15 cellular contexts compared by ENCODE assay signal in the genomic region with DNA sequence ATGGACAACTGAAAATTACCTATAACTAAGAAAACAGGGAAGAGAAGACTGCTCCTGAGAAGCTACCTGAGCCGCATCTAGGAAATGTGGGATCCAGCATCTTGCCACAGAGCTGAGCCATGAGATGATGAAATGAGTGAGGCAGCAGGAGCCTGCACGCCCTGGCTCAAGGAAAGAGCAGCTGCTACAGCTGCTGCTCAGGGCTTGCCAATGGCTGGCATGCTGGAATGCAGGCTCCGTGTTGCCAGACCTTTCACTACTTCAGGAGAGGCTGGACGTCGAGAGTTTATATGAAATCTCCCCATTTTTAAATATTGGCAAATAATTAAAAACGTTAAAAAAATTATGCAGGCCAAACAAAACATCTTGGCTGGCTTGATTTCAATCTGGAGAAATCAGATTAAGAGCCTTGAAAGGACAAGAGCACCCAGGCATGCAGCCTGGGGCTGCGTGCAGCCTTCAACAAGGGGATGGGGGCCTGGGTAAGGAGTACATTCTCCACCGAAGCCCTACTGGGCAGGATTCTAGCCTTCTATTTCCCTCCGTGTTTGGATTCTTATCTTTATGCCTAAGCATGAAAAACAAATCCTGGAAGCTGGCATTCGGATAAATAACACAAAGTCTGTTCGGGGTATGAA.
DNase-seq lines count a peak whose midpoint lies in the region; ATAC-seq, FAIRE-seq and TF ChIP-seq lines count a peak whose summit lies in the region.
"Had no signal": no experiment of that assay in that cellular context is flagged by ENCODE, and none has a peak within 500 bp of the region (broad histone marks: within the 10 kb centered on the region; RNA-seq: fewer than 3 reads in every experiment).

No MANE protein-coding gene starts in this region.

- no peaks in the 10 kb centered on the region for H3K27me3 ChIP-seq in GM23338 (ENCODE audit: insufficient read depth)

- no peaks in the 10 kb centered on the region for H3K4me1 ChIP-seq in GM23338 (ENCODE audit: insufficient read depth)

- H2AFZ ChIP-seq in GM23338: no peak overlapping the region

- peak; percentile 9 for DNase-seq in GM23338 (ENCODE audit: low spot score)
- DNase-seq in coronary artery (ENCODE audit: low spot score): no peak
- DNase-seq in sciatic nerve (ENCODE audit: low spot score): no peak
- no peak for DNase-seq in NK-92 treated with Interleukin-12 subunit alpha and Interleukin-12 subunit beta, amount 100 ng/mL, for 24 hours (lab: John Stamatoyannopoulos, UW)
- no peak for DNase-seq in 8988T
- DNase-seq in SW480 (ENCODE audit: low spot score): no peak
- DNase-seq in D341Med (ENCODE audit: low spot score): no peak
- DNase-seq: activated CD4-positive, alpha-beta T cell treated with anti-CD3 and anti-CD28 coated beads, Interleukin-2, amount 50 U/mL, for 1 hour; CD4-positive, CD25-positive, alpha-beta regulatory T cell; NCI-H1694 had no signal

- intact Hi-C loops in sciatic nerve (cut with DNase I): no loop called here

- no peaks in the 10 kb centered on the region for H3K36me3 Mint-ChIP-seq in GM23338 (ENCODE audit: low read depth)
- H3K36me3 Mint-ChIP-seq: mesothelial cell of epicardium had no signal

- H3K27ac ChIP-seq in GM23338 (ENCODE audit: low read depth) (no peak overlapping the region), coronary artery (peak overlapping the region; percentile 0 to 52)

- peak; percentile 57 for ATAC-seq in GM23338
- ATAC-seq in sciatic nerve: peak; percentile 83
- ATAC-seq: SK-N-SH treated with all-trans-retinoic acid at 6 μM for 48 hours had no signal

- no peaks in the 10 kb centered on the region for H3K9me2 ChIP-seq in GM23338 (ENCODE audit: insufficient read depth)

- no peaks in the 10 kb centered on the region for H3K79me2 ChIP-seq in GM23338 (replicated peaks; ENCODE audit: insufficient read depth)

- peaks cover 4% of the 10 kb centered on the region; the same call in 1 of the 3 replicates for H3K4me1 Mint-ChIP-seq in GM23338

- H3K27ac Mint-ChIP-seq in GM23338: no peak overlapping the region
- H3K27ac Mint-ChIP-seq: CD4-positive, CD25-positive, alpha-beta regulatory T cell; dendritic cell treated with granulocyte-macrophage colony-stimulating factor and Interleukin-4, amounts not matched to agents 40 ng/mL and 50 ng/mL, for 4 days; IgD-negative memory B cell; mesothelial cell of epicardium had no signal

- no peaks in the 10 kb centered on the region for H4K20me1 ChIP-seq in GM23338 (replicated peaks; ENCODE audit: insufficient read depth)

- FAIRE-seq in islet of Langerhans (lab: Jason Lieb, UNC): peak; percentile 30

- no peak overlapping the region for H3K4me2 ChIP-seq in GM23338

- H3K4me3 ChIP-seq in GM23338 (no peak overlapping the region), coronary artery (peak overlapping the region; percentile 48)

- no peaks in the 10 kb centered on the region; the same call in 1 of the 2 replicates for H3K36me3 ChIP-seq in GM23338 (ENCODE audit: insufficient read depth)

- no peaks in the 10 kb centered on the region for H3K27me3 Mint-ChIP-seq in GM23338 (ENCODE audit: insufficient read depth, low read depth, poor library complexity)
- H3K27me3 Mint-ChIP-seq: CD4-positive, CD25-positive, alpha-beta regulatory T cell; dendritic cell treated with granulocyte-macrophage colony-stimulating factor and Interleukin-4, amounts not matched to agents 40 ng/mL and 50 ng/mL, for 4 days; IgD-negative memory B cell had no signal

- no peaks in the 10 kb centered on the region for H3K9me3 Mint-ChIP-seq in GM23338
- H3K9me3 Mint-ChIP-seq: dendritic cell treated with granulocyte-macrophage colony-stimulating factor and Interleukin-4, amounts not matched to agents 40 ng/mL and 50 ng/mL, for 4 days had no signal

- TF ChIP-seq CTCF in GM23338 (conservative IDR thresholded peaks at IDR 0.05; ENCODE audit: low read depth in 2 of 2): no peak
- TF ChIP-seq CTCF in coronary artery (IDR thresholded peaks at IDR 0.05): no peak

- H3K4me3 Mint-ChIP-seq in GM23338: no peak overlapping the region
- H3K4me3 Mint-ChIP-seq: CD4-positive, CD25-positive, alpha-beta regulatory T cell; dendritic cell treated with granulocyte-macrophage colony-stimulating factor and Interleukin-4, amounts not matched to agents 40 ng/mL and 50 ng/mL, for 4 days; IgD-negative memory B cell; mesothelial cell of epicardium had no signal

- no peaks in the 10 kb centered on the region for H3F3A ChIP-seq in GM23338 (replicated peaks; ENCODE audit: low read depth)

TF ChIP-seq in GM23338, 12 proteins besides CTCF, POLR2A, EP300 and RAD21 (continues in another document):
- TF ChIP-seq, protein P1, sequence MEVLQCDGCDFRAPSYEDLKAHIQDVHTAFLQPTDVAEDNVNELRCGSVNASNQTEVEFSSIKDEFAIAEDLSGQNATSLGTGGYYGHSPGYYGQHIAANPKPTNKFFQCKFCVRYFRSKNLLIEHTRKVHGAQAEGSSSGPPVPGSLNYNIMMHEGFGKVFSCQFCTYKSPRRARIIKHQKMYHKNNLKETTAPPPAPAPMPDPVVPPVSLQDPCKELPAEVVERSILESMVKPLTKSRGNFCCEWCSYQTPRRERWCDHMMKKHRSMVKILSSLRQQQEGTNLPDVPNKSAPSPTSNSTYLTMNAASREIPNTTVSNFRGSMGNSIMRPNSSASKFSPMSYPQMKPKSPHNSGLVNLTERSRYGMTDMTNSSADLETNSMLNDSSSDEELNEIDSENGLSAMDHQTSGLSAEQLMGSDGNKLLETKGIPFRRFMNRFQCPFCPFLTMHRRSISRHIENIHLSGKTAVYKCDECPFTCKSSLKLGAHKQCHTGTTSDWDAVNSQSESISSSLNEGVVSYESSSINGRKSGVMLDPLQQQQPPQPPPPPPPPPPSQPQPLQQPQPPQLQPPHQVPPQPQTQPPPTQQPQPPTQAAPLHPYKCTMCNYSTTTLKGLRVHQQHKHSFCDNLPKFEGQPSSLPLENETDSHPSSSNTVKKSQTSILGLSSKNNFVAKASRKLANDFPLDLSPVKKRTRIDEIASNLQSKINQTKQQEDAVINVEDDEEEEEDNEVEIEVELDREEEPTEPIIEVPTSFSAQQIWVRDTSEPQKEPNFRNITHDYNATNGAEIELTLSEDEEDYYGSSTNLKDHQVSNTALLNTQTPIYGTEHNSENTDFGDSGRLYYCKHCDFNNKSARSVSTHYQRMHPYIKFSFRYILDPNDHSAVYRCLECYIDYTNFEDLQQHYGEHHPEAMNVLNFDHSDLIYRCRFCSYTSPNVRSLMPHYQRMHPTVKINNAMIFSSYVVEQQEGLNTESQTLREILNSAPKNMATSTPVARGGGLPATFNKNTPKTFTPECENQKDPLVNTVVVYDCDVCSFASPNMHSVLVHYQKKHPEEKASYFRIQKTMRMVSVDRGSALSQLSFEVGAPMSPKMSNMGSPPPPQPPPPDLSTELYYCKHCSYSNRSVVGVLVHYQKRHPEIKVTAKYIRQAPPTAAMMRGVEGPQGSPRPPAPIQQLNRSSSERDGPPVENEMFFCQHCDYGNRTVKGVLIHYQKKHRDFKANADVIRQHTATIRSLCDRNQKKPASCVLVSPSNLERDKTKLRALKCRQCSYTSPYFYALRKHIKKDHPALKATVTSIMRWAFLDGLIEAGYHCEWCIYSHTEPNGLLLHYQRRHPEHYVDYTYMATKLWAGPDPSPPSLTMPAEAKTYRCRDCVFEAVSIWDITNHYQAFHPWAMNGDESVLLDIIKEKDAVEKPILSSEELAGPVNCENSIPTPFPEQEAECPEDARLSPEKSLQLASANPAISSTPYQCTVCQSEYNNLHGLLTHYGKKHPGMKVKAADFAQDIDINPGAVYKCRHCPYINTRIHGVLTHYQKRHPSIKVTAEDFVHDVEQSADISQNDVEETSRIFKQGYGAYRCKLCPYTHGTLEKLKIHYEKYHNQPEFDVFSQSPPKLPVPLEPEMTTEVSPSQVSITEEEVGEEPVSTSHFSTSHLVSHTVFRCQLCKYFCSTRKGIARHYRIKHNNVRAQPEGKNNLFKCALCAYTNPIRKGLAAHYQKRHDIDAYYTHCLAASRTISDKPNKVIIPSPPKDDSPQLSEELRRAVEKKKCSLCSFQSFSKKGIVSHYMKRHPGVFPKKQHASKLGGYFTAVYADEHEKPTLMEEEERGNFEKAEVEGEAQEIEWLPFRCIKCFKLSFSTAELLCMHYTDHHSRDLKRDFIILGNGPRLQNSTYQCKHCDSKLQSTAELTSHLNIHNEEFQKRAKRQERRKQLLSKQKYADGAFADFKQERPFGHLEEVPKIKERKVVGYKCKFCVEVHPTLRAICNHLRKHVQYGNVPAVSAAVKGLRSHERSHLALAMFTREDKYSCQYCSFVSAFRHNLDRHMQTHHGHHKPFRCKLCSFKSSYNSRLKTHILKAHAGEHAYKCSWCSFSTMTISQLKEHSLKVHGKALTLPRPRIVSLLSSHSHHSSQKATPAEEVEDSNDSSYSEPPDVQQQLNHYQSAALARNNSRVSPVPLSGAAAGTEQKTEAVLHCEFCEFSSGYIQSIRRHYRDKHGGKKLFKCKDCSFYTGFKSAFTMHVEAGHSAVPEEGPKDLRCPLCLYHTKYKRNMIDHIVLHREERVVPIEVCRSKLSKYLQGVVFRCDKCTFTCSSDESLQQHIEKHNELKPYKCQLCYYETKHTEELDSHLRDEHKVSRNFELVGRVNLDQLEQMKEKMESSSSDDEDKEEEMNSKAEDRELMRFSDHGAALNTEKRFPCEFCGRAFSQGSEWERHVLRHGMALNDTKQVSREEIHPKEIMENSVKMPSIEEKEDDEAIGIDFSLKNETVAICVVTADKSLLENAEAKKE (CRISPR knock-in tag; IDR thresholded peaks at IDR 0.05): no peak
- no peak for TF ChIP-seq EZH2 (IDR thresholded peaks at IDR 0.05; ENCODE audit: low read depth, unreplicated experiment)
- no peak for TF ChIP-seq STAT1 (IDR thresholded peaks at IDR 0.05; ENCODE audit: unreplicated experiment)
- TF ChIP-seq, protein P2, sequence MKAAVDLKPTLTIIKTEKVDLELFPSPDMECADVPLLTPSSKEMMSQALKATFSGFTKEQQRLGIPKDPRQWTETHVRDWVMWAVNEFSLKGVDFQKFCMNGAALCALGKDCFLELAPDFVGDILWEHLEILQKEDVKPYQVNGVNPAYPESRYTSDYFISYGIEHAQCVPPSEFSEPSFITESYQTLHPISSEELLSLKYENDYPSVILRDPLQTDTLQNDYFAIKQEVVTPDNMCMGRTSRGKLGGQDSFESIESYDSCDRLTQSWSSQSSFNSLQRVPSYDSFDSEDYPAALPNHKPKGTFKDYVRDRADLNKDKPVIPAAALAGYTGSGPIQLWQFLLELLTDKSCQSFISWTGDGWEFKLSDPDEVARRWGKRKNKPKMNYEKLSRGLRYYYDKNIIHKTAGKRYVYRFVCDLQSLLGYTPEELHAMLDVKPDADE (IDR thresholded peaks at IDR 0.05): no peak
- TF ChIP-seq ZNF331 (CRISPR knock-in tag; IDR thresholded peaks at IDR 0.05; ENCODE audit: low read depth): no peak
- no peak for TF ChIP-seq POLR2AphosphoS5 (IDR thresholded peaks at IDR 0.05; ENCODE audit: low read depth)
- no peak for TF ChIP-seq JUNB (IDR thresholded peaks at IDR 0.05; ENCODE audit: unreplicated experiment)
